25 cellular contexts compared by ENCODE assay signal in the genomic region with DNA sequence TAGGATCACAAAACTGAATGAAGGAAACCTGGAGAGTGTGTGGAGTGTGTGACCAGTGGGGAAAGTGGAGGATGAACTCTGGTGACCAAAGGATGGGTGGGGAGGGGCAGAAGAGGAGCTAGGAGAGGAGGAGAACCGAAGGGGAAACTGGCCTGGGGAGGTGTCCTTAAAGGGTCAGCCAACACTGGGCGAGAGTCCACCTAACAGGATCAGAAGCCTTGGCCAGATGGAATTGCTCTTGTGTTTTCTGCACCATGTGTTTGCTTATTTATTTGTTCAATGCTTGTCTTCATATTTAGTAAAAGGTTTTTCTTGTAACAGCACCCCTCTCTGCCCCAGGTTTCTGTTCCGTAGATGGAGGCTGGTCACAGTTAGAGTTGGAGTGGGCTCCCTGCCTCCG.
"Had no signal": no experiment of that assay in that cellular context is flagged by ENCODE, and none has a peak within 500 bp of the region (broad histone marks: within the 10 kb centered on the region; RNA-seq: fewer than 3 reads in every experiment).

No MANE protein-coding gene starts in this region.

- H3K9me3 ChIP-seq: colonic mucosa, esophagus squamous epithelium, mucosa of descending colon, neutrophil, pancreas, right lobe of liver, thoracic aorta, tibial nerve, upper lobe of right lung, uterus had no signal

- H3K4me3 Mint-ChIP-seq: dendritic cell treated with granulocyte-macrophage colony-stimulating factor and Interleukin-4, amounts not matched to agents 40 ng/mL and 50 ng/mL, for 4 days; endodermal cell; memory B cell; mesothelial cell of epicardium; naive B cell; natural killer cell treated with Interleukin-12 subunit alpha and Interleukin-12 subunit beta and Interleukin-15 and Interleukin-18, amount 100 ng/mL, for 72 hours; neural crest cell; stimulated activated naive B cell treated with anti-CD40 and anti-IgM and Interleukin-4, amounts not matched to agents 10 μg/mL and 1 μg/mL and 100 μg/mL, for 72 hours; stimulated activated naive CD8-positive, alpha-beta T cell treated with anti-CD3 and anti-CD28 coated beads, Interleukin-15, Interleukin-2, amounts not matched to agents 100 ng/mL and 50 ng/mL, for 24 hours had no signal

- ATAC-seq: mucosa of descending colon; natural killer cell treated with Interleukin-12 subunit alpha and Interleukin-12 subunit beta and Interleukin-15 and Interleukin-18, amount 100 ng/mL, for 72 hours; pancreas; right lobe of liver; stimulated activated naive B cell treated with anti-CD40 and anti-IgM and Interleukin-4, amounts not matched to agents 10 μg/mL and 1 μg/mL and 100 μg/mL, for 72 hours; upper lobe of right lung had no signal

- DNase-seq: colonic mucosa; effector CD8-positive, alpha-beta T cell; endodermal cell; esophagus squamous epithelium; foreskin melanocyte; mucosa of descending colon; naive B cell; pancreas; right lobe of liver; small intestine; stimulated activated CD4-positive, alpha-beta T cell treated with anti-CD3 and anti-CD28 coated beads, Interleukin-15, amount 100 ng/mL, for 24 hours; stimulated activated CD4-positive, alpha-beta T cell treated with anti-CD3 and anti-CD28 coated beads, Interleukin-2, amount 100 ng/mL, for 48 hours; stimulated activated naive B cell treated with anti-CD40 and anti-IgM and Interleukin-4, amounts not matched to agents 10 μg/mL and 1 μg/mL and 100 μg/mL, for 72 hours; upper lobe of right lung; uterus had no signal

- H3K4me3 ChIP-seq: colonic mucosa, esophagus squamous epithelium, lung, mucosa of descending colon, pancreas, right lobe of liver, thoracic aorta, tibial nerve, upper lobe of right lung, uterus had no signal

- H3K27ac Mint-ChIP-seq: dendritic cell treated with granulocyte-macrophage colony-stimulating factor and Interleukin-4, amounts not matched to agents 40 ng/mL and 50 ng/mL, for 4 days; endodermal cell; memory B cell; mesothelial cell of epicardium; natural killer cell treated with Interleukin-12 subunit alpha and Interleukin-12 subunit beta and Interleukin-15 and Interleukin-18, amount 100 ng/mL, for 72 hours; stimulated activated naive B cell treated with anti-CD40 and anti-IgM and Interleukin-4, amounts not matched to agents 10 μg/mL and 1 μg/mL and 100 μg/mL, for 72 hours; stimulated activated naive CD8-positive, alpha-beta T cell treated with anti-CD3 and anti-CD28 coated beads, Interleukin-15, Interleukin-2, amounts not matched to agents 100 ng/mL and 50 ng/mL, for 24 hours had no signal

- H3K27ac ChIP-seq: colonic mucosa, esophagus squamous epithelium, neutrophil, pancreas, right lobe of liver, thoracic aorta, tibial nerve, upper lobe of right lung, uterus had no signal

- H3K36me3 ChIP-seq: colonic mucosa, esophagus squamous epithelium, neutrophil, pancreas, right lobe of liver, thoracic aorta, tibial nerve, upper lobe of right lung, uterus had no signal

- H3K27me3 ChIP-seq: colonic mucosa, neutrophil, pancreas, right lobe of liver, upper lobe of right lung, uterus had no signal

- H3K36me3 Mint-ChIP-seq: memory B cell; mesothelial cell of epicardium; naive B cell; natural killer cell treated with Interleukin-12 subunit alpha and Interleukin-12 subunit beta and Interleukin-15 and Interleukin-18, amount 100 ng/mL, for 72 hours; stimulated activated naive B cell treated with anti-CD40 and anti-IgM and Interleukin-4, amounts not matched to agents 10 μg/mL and 1 μg/mL and 100 μg/mL, for 72 hours had no signal

- H3K4me1 ChIP-seq: pancreas, uterus had no signal

- H3K9me3 Mint-ChIP-seq: dendritic cell treated with granulocyte-macrophage colony-stimulating factor and Interleukin-4, amounts not matched to agents 40 ng/mL and 50 ng/mL, for 4 days; endodermal cell; memory B cell; mesothelial cell of epicardium; naive B cell; natural killer cell treated with Interleukin-12 subunit alpha and Interleukin-12 subunit beta and Interleukin-15 and Interleukin-18, amount 100 ng/mL, for 72 hours; neural crest cell; stimulated activated naive B cell treated with anti-CD40 and anti-IgM and Interleukin-4, amounts not matched to agents 10 μg/mL and 1 μg/mL and 100 μg/mL, for 72 hours; stimulated activated naive CD8-positive, alpha-beta T cell treated with anti-CD3 and anti-CD28 coated beads, Interleukin-15, Interleukin-2, amounts not matched to agents 100 ng/mL and 50 ng/mL, for 24 hours had no signal
